1 cellular context compared by ENCODE assay signal in the genomic region with DNA sequence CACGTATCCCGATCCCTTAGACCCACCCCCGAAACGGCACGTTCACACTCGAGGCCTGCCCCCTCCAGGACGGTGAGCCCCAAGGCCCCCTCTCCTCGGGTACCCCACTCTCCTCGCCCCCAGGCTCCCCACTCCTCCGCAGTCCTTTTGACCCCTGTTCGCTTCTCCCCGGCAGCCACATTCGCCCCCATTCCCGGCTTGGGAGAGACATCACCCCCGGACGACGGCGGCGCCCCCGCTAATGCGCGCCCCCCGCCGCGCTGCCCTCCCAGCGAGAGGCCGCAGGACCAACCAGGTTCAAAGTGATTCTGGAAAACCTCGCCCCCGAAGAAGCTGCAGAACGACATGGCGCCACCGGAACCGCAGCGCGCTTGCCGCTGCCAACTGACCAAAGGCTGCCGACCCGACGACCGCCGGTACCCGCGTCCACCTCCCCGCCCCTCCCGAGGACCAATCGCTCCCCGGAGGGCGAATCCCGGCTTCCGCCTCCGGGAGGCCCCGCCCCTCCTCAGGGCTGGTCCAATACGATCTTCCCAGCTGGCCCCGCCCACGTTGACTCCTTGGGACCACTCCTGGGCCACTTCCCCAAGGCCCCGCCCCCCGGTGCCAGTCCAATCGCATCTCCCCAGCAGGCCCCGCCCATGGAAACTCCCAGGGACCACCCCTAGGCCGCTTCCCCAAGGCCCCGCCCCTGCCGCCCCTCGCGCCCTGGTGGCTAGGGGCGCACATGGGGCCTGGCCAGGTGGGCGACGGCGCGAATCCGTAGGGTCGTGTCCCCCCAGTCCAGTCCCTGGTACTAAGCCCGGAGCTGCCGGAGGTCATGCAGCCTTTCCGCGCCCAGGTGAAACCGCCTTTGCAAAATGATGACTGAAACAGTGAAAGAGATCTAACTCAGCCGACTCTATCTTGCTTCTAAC.
TF ChIP-seq lines count a peak whose summit lies in the region.

A gene with protein sequence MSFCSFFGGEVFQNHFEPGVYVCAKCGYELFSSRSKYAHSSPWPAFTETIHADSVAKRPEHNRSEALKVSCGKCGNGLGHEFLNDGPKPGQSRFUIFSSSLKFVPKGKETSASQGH (minus strand): TSS at position 390 of the 917 bp plus-strand sequence. CDS start 43 bp downstream, at position 347.

TF ChIP-seq in K562, 482 proteins besides CTCF, POLR2A, EP300 and RAD21 (continued from another document and continues in another):
- TF ChIP-seq, protein P1, sequence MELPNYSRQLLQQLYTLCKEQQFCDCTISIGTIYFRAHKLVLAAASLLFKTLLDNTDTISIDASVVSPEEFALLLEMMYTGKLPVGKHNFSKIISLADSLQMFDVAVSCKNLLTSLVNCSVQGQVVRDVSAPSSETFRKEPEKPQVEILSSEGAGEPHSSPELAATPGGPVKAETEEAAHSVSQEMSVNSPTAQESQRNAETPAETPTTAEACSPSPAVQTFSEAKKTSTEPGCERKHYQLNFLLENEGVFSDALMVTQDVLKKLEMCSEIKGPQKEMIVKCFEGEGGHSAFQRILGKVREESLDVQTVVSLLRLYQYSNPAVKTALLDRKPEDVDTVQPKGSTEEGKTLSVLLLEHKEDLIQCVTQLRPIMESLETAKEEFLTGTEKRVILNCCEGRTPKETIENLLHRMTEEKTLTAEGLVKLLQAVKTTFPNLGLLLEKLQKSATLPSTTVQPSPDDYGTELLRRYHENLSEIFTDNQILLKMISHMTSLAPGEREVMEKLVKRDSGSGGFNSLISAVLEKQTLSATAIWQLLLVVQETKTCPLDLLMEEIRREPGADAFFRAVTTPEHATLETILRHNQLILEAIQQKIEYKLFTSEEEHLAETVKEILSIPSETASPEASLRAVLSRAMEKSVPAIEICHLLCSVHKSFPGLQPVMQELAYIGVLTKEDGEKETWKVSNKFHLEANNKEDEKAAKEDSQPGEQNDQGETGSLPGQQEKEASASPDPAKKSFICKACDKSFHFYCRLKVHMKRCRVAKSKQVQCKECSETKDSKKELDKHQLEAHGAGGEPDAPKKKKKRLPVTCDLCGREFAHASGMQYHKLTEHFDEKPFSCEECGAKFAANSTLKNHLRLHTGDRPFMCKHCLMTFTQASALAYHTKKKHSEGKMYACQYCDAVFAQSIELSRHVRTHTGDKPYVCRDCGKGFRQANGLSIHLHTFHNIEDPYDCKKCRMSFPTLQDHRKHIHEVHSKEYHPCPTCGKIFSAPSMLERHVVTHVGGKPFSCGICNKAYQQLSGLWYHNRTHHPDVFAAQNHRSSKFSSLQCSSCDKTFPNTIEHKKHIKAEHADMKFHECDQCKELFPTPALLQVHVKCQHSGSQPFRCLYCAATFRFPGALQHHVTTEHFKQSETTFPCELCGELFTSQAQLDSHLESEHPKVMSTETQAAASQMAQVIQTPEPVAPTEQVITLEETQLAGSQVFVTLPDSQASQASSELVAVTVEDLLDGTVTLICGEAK (IDR thresholded peaks at IDR 0.05) = 0 out of 2 replicates have a peak, but pooled peaks have one; percentile 30
- TF ChIP-seq, protein P1 (CRISPR knock-in tag; IDR thresholded peaks at IDR 0.05) = no peak
- peak in 1 of 2 experiments; percentile 42; a peak in 2 of 4 replicates for TF ChIP-seq HDAC1 (IDR thresholded peaks at IDR 0.05)
- TF ChIP-seq, protein P2, sequence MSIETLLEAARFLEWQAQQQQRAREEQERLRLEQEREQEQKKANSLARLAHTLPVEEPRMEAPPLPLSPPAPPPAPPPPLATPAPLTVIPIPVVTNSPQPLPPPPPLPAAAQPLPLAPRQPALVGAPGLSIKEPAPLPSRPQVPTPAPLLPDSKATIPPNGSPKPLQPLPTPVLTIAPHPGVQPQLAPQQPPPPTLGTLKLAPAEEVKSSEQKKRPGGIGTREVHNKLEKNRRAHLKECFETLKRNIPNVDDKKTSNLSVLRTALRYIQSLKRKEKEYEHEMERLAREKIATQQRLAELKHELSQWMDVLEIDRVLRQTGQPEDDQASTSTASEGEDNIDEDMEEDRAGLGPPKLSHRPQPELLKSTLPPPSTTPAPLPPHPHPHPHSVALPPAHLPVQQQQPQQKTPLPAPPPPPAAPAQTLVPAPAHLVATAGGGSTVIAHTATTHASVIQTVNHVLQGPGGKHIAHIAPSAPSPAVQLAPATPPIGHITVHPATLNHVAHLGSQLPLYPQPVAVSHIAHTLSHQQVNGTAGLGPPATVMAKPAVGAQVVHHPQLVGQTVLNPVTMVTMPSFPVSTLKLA (conservative IDR thresholded peaks at IDR 0.05) = peak; percentile 24 to 43; a peak in 3 of 4 replicates
- TF ChIP-seq FIP1L1 (IDR thresholded peaks at IDR 0.05; ENCODE audit: low read depth, low read length, poor library complexity, severe bottlenecking) = peak; percentile 24
- 0 out of 4 replicates have a peak, but pooled peaks of 1 of the 2 experiments have one; percentile 69 for TF ChIP-seq SIN3A (IDR thresholded peaks at IDR 0.05; ENCODE audit: borderline replicate concordance in 2 of 2, control insufficient read depth in 1 of 2, low read depth in 2 of 2, low read length in 2 of 2)
- TF ChIP-seq SMAD4 (CRISPR knock-in tag; conservative IDR thresholded peaks at IDR 0.05) = peak; percentile 17; the same call in 1 of the 2 replicates
- TF ChIP-seq, protein P3, sequence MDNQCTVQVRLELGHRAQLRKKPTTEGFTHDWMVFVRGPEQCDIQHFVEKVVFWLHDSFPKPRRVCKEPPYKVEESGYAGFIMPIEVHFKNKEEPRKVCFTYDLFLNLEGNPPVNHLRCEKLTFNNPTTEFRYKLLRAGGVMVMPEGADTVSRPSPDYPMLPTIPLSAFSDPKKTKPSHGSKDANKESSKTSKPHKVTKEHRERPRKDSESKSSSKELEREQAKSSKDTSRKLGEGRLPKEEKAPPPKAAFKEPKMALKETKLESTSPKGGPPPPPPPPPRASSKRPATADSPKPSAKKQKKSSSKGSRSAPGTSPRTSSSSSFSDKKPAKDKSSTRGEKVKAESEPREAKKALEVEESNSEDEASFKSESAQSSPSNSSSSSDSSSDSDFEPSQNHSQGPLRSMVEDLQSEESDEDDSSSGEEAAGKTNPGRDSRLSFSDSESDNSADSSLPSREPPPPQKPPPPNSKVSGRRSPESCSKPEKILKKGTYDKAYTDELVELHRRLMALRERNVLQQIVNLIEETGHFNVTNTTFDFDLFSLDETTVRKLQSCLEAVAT (IDR thresholded peaks at IDR 0.05) = peak in 1 of 2 experiments; percentile 18; a peak in 2 of 4 replicates
- no peak for TF ChIP-seq PPARD (CRISPR knock-in tag; IDR thresholded peaks at IDR 0.05)
- peak; percentile 50 for TF ChIP-seq TAF1 (IDR thresholded peaks at IDR 0.05; ENCODE audit: control insufficient read depth, extremely low read depth, insufficient read depth, low read length, severe bottlenecking)
- no peak for TF ChIP-seq ZFP36 (IDR thresholded peaks at IDR 0.05; ENCODE audit: low read depth, low read length, partially characterized antibody)
- TF ChIP-seq SPI1 (IDR thresholded peaks at IDR 0.05; ENCODE audit: borderline replicate concordance, low read depth, low read length) = peak; percentile 71
- TF ChIP-seq, protein P4, sequence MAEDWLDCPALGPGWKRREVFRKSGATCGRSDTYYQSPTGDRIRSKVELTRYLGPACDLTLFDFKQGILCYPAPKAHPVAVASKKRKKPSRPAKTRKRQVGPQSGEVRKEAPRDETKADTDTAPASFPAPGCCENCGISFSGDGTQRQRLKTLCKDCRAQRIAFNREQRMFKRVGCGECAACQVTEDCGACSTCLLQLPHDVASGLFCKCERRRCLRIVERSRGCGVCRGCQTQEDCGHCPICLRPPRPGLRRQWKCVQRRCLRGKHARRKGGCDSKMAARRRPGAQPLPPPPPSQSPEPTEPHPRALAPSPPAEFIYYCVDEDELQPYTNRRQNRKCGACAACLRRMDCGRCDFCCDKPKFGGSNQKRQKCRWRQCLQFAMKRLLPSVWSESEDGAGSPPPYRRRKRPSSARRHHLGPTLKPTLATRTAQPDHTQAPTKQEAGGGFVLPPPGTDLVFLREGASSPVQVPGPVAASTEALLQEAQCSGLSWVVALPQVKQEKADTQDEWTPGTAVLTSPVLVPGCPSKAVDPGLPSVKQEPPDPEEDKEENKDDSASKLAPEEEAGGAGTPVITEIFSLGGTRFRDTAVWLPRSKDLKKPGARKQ (CRISPR knock-in tag; IDR thresholded peaks at IDR 0.05) = no peak
- TF ChIP-seq PHF20 (IDR thresholded peaks at IDR 0.05; ENCODE audit: partially characterized antibody) = no peak
- TF ChIP-seq PCBP2 (IDR thresholded peaks at IDR 0.05; ENCODE audit: low read depth, low read length, poor library complexity, severe bottlenecking) = no peak
- 0 out of 2 replicates have a peak, but pooled peaks have one; percentile 47 for TF ChIP-seq ZBED1 (IDR thresholded peaks at IDR 0.05)
- TF ChIP-seq, protein P5, sequence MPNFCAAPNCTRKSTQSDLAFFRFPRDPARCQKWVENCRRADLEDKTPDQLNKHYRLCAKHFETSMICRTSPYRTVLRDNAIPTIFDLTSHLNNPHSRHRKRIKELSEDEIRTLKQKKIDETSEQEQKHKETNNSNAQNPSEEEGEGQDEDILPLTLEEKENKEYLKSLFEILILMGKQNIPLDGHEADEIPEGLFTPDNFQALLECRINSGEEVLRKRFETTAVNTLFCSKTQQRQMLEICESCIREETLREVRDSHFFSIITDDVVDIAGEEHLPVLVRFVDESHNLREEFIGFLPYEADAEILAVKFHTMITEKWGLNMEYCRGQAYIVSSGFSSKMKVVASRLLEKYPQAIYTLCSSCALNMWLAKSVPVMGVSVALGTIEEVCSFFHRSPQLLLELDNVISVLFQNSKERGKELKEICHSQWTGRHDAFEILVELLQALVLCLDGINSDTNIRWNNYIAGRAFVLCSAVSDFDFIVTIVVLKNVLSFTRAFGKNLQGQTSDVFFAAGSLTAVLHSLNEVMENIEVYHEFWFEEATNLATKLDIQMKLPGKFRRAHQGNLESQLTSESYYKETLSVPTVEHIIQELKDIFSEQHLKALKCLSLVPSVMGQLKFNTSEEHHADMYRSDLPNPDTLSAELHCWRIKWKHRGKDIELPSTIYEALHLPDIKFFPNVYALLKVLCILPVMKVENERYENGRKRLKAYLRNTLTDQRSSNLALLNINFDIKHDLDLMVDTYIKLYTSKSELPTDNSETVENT (CRISPR knock-in tag; IDR thresholded peaks at IDR 0.05) = 0 out of 2 replicates have a peak, but pooled peaks have one; percentile 41
- peak; percentile 37 for TF ChIP-seq SP2 (IDR thresholded peaks at IDR 0.05; ENCODE audit: extremely low read depth, low read depth, low read length, poor library complexity, severe bottlenecking)
- TF ChIP-seq ZBTB2 (IDR thresholded peaks at IDR 0.05) = peak; percentile 35; the same call in 1 of the 2 replicates
- peak; percentile 49 to 61; a peak in 2 of 4 replicates for TF ChIP-seq MAZ (CRISPR knock-in tag; conservative IDR thresholded peaks at IDR 0.05 in 1 of 2, IDR thresholded peaks at IDR 0.05 in 1 of 2)
- TF ChIP-seq NR4A1 (CRISPR knock-in tag; IDR thresholded peaks at IDR 0.05) = 0 out of 2 replicates have a peak, but pooled peaks have one; percentile 23
- no peak for TF ChIP-seq NR4A1 (tag; IDR thresholded peaks at IDR 0.05)
- TF ChIP-seq, protein P6, sequence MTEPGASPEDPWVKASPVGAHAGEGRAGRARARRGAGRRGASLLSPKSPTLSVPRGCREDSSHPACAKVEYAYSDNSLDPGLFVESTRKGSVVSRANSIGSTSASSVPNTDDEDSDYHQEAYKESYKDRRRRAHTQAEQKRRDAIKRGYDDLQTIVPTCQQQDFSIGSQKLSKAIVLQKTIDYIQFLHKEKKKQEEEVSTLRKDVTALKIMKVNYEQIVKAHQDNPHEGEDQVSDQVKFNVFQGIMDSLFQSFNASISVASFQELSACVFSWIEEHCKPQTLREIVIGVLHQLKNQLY (CRISPR knock-in tag; conservative IDR thresholded peaks at IDR 0.05) = 0 out of 4 replicates have a peak, but pooled peaks of 1 of the 2 experiments have one; percentile 79
- TF ChIP-seq NCOA6 (IDR thresholded peaks at IDR 0.05) = peak; percentile 54; the same call in 1 of the 2 replicates
- peak; percentile 88 for TF ChIP-seq SP1 (CRISPR knock-in tag; IDR thresholded peaks at IDR 0.05)
- peak; percentile 80; the same call in 1 of the 2 replicates for TF ChIP-seq ZBTB7A (IDR thresholded peaks at IDR 0.05; ENCODE audit: borderline replicate concordance, control insufficient read depth, low read depth, low read length)
- no peak for TF ChIP-seq LEF1 (IDR thresholded peaks at IDR 0.05)
- TF ChIP-seq NFYB (IDR thresholded peaks at IDR 0.05; ENCODE audit: extremely low read depth, insufficient read length) = peak; percentile 38
- TF ChIP-seq E2F6 (IDR thresholded peaks at IDR 0.05; ENCODE audit: borderline replicate concordance in 1 of 2, extremely low read depth in 1 of 2, insufficient read depth in 1 of 2, insufficient read length in 1 of 2, low read depth in 1 of 2, low read length in 1 of 2, poor library complexity in 1 of 2, severe bottlenecking in 1 of 2) = peak in 1 of 2 experiments; percentile 43
